14 cellular contexts compared by ENCODE assay signal in the genomic region with DNA sequence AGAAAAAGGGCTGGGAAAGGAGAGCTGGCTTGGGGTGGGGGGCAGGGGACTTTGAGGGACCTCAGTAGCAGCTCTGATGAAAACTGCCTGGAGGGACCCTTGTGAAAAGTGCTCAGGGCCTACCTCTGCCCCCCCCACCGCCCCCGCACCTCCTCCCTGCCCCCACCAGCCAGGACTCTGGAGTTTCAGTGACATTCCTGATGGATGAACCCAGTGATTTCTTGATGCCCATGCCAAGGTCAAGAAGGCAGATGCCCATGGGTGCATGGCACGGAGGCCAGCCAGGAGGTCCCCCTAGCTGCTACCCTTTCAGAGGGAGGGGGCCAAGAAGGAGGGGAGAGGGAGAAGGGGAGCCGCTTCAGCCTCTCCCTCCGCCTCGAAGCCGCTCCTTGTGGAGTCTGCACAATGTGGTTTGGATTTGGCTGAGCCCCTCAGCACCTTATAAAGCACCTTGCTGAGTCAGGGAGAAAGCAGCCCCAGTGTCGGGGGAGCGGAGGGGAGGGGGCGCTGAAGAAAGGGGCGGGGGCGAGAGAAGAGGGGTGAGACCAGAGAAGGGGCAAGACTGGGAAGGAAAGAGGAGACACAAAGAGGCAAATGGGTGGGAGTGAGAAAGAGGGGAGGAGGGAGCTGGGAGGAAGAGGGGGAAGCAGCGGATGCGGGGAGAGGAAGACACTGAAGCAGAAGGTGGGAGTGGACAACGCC. TPM values are rescaled to one million over a fixed set of nuclear protein-coding genes. Genes with fewer than 3 reads are reported as not detected.
DNase-seq lines count a peak whose midpoint lies in the region; ATAC-seq and TF ChIP-seq lines count a peak whose summit lies in the region.
"Had no signal": no experiment of that assay in that cellular context is flagged by ENCODE, and none has a peak within 500 bp of the region (broad histone marks: within the 10 kb centered on the region; RNA-seq: fewer than 3 reads in every experiment).

No MANE protein-coding gene starts in this region.

- TF ChIP-seq CTCF in Calu3 (IDR thresholded peaks at IDR 0.05; ENCODE audit: unreplicated experiment) (no peak), PC-3 (conservative IDR thresholded peaks at IDR 0.05; ENCODE audit: low read depth, low read length) (no peak), hepatocyte (IDR thresholded peaks at IDR 0.05; ENCODE audit: poor library complexity) (no peak)

- H3K36me3 Mint-ChIP-seq in Calu3 (ENCODE audit: insufficient read depth, unreplicated experiment) = peaks cover 49% of the 10 kb centered on the region

- H3K4me3 ChIP-seq in PC-3 (ENCODE audit: low read length) (peak overlapping the region; percentile 31; the same call in 1 of the 2 replicates), hepatocyte (no peak overlapping the region)
- H3K4me3 ChIP-seq: lower lobe of right lung had no signal

- H3K27ac ChIP-seq in PC-3 (ENCODE audit: low read length) (peak overlapping the region; percentile 100), hepatocyte (peak overlapping the region; percentile 99)

- H3K4me2 ChIP-seq in PC-3 (ENCODE audit: low read length) (peak overlapping the region; percentile 96), hepatocyte (peak overlapping the region; percentile 91)

- H3K27me3 ChIP-seq in PC-3 (ENCODE audit: low read length) (no peaks in the 10 kb centered on the region), hepatocyte (no peaks in the 10 kb centered on the region)

- peaks cover 78% of the 10 kb centered on the region for H3K4me1 ChIP-seq in PC-3 (ENCODE audit: insufficient read depth, low read length)
- H3K4me1 ChIP-seq in hepatocyte (ENCODE audit: insufficient read depth) = peaks cover 54% of the 10 kb centered on the region

- H3K9ac ChIP-seq in PC-3 (ENCODE audit: low read length) = peak overlapping the region; percentile 57

- intact Hi-C loops in Calu3 (cut with micrococcal nuclease; ENCODE audit: unreplicated experiment) (no loop called here), PC-3 (cut with micrococcal nuclease) (no loop called here)

- no peaks in the 10 kb centered on the region for H3K9me2 ChIP-seq in PC-3 (replicated peaks; ENCODE audit: low read length)
- no peaks in the 10 kb centered on the region for H3K9me2 ChIP-seq in hepatocyte (replicated peaks; ENCODE audit: insufficient read depth)

- 18% methylated on average over 7 of the region's 15 CpGs for WGBS in hepatocyte (ENCODE audit: low lambda C conversion rate, missing lambda C conversion rate)

- DNase-seq in Calu3 (no peak), PC-3 (peak; percentile 38), hepatocyte (ENCODE audit: low spot score) (no peak), renal cortical epithelial cell (ENCODE audit: low read depth) (peak; percentile 67), anterior cingulate cortex (lab: John Stamatoyannopoulos, UW) (no peak), DMS 273 (lab: John Stamatoyannopoulos, UW; ENCODE audit: unreplicated experiment) (no peak)
- DNase-seq: COR-L47; lower lobe of right lung; posterior cingulate gyrus; stimulated activated CD4-positive, alpha-beta T cell treated with anti-CD3 and anti-CD28 coated beads, Interleukin-4, amount 100 ng/mL, for 1 hour; stimulated activated naive CD4-positive, alpha-beta T cell treated with Interleukin-2 at 50 U/mL for 16 hours had no signal

- H2AFZ ChIP-seq in PC-3 (ENCODE audit: low read length) (no peak overlapping the region), hepatocyte (no peak overlapping the region)

- peak overlapping the region; percentile 75 for H3K27ac Mint-ChIP-seq in Calu3 (ENCODE audit: unreplicated experiment)

- H3K79me2 ChIP-seq in PC-3 (ENCODE audit: low read length) = peaks cover 41% of the 10 kb centered on the region
- H3K79me2 ChIP-seq in hepatocyte = peaks cover 21% of the 10 kb centered on the region

- ATAC-seq in PC-3 = no peak
- no peak for ATAC-seq in HG03354 (IDR thresholded peaks at IDR 0.05; ENCODE audit: poor library complexity, severe bottlenecking, unreplicated experiment)
- no peak for ATAC-seq in HG02870 (IDR thresholded peaks at IDR 0.05; ENCODE audit: unreplicated experiment)
- ATAC-seq: lower lobe of right lung had no signal

- H4K20me1 ChIP-seq in PC-3 (ENCODE audit: low read length) = peaks cover 18% of the 10 kb centered on the region
- H4K20me1 ChIP-seq in hepatocyte (ENCODE audit: insufficient read depth, poor library complexity, severe bottlenecking) = no peaks in the 10 kb centered on the region

- H3K4me1 Mint-ChIP-seq in Calu3 (ENCODE audit: low read depth, unreplicated experiment) = peaks cover 56% of the 10 kb centered on the region

- H3K27me3 Mint-ChIP-seq in Calu3 (ENCODE audit: unreplicated experiment) = no peaks in the 10 kb centered on the region

- H3K36me3 ChIP-seq in PC-3 (ENCODE audit: low read depth, low read length) (peaks cover 12% of the 10 kb centered on the region; the same call in 1 of the 2 replicates), hepatocyte (replicated peaks; ENCODE audit: insufficient read depth, low read depth) (no peaks in the 10 kb centered on the region)
- H3K36me3 ChIP-seq: lower lobe of right lung had no signal

- no peaks in the 10 kb centered on the region for H3K9me3 ChIP-seq in PC-3 (ENCODE audit: low read length)
- no peaks in the 10 kb centered on the region for H3K9me3 ChIP-seq in hepatocyte (ENCODE audit: low read depth)
- H3K9me3 ChIP-seq: lower lobe of right lung had no signal

- H3K4me3 Mint-ChIP-seq in Calu3 (ENCODE audit: low read depth, unreplicated experiment) = peak overlapping the region; percentile 71

- peaks cover 8% of the 10 kb centered on the region for H3F3A ChIP-seq in PC-3 (ENCODE audit: low read length, unreplicated experiment)

- CTCF ChIA-PET in Calu3 (lab: Charles Lee) (interaction anchor here (0.6 to 3.3 kb wide), 8 partner anchors 13 to 186 kb away, joined by 3 to 30 read pairs (median 5); no protein-coding TSS in a partner anchor), PC-3 (lab: Charles Lee) (interaction anchor here (0.6 kb wide), 1 partner anchor 107 kb away, joined by 7 read pairs; the partner anchor contains the start of gene AIP)

- no TSS peak for BruUV-seq in Calu3 (replicated peaks; lab: Mats Ljungman, UMichigan)
- no TSS peak for BruUV-seq in PC-3 (replicated peaks; lab: Mats Ljungman, UMichigan)

- no peaks in the 10 kb centered on the region for H3K9me3 Mint-ChIP-seq in Calu3 (ENCODE audit: low read depth, unreplicated experiment)

- POLR2A ChIA-PET in PC-3 (lab: Charles Lee; ENCODE audit: unreplicated experiment) = interaction anchor here (0.7 kb wide), 1 partner anchor 17 kb away, joined by 11 read pairs; the partner anchor contains the start of gene RAD9A

RNA-seq across cellular contexts. Expression of gene CLCF1, which starts 2.1 kb away (rescaled TPM):
- 7.1 and 7.5 TPM in 2 replicates for total RNA-seq in Calu3 (2022)
- 48.3 and 63.5 TPM in 2 replicates for total RNA-seq in PC-3 (2014; rRNA removed)
- total RNA-seq in hepatocyte = 5.5 and 13.2 TPM in 2 replicates
- 6.5 and 9.4 TPM in 2 replicates for polyA plus RNA-seq in hepatocyte
- 13.9 and 22.7 TPM in 2 replicates for total RNA-seq in renal cortical epithelial cell

RNA-seq across cellular contexts. Expression of gene RAD9A, which starts 16.3 kb away (rescaled TPM):
- total RNA-seq in Calu3 (2022) (26.9 and 38.6 TPM in 2 replicates), PC-3 (2014; rRNA removed) (45.5 and 48.9 TPM in 2 replicates), hepatocyte (17.3 and 24.0 TPM in 2 replicates), renal cortical epithelial cell (5.9 and 8.9 TPM in 2 replicates)
- 20.2 and 25.0 TPM in 2 replicates for polyA plus RNA-seq in hepatocyte

RNA-seq across cellular contexts. Expression of gene POLD4, which starts 22.1 kb away (rescaled TPM):
- total RNA-seq in Calu3 (2022) (95.1 and 119 TPM in 2 replicates), PC-3 (2014; rRNA removed) (78.5 and 81.5 TPM in 2 replicates), hepatocyte (69.8 and 74.4 TPM in 2 replicates), renal cortical epithelial cell (43.9 and 61.6 TPM in 2 replicates)
- 97.4 and 117 TPM in 2 replicates for polyA plus RNA-seq in hepatocyte

RNA-seq across cellular contexts. Expression of gene PPP1CA, which starts 26.2 kb away (rescaled TPM):
- 179 and 180 TPM in 2 replicates for total RNA-seq in Calu3 (2022)
- total RNA-seq in PC-3 (2014; rRNA removed) = 449 and 477 TPM in 2 replicates
- total RNA-seq in hepatocyte = 146 and 152 TPM in 2 replicates
- 242 TPM in 2 replicates for polyA plus RNA-seq in hepatocyte
- total RNA-seq in renal cortical epithelial cell = 171 and 306 TPM in 2 replicates

RNA-seq across cellular contexts. Expression of gene TBC1D10C, which starts 28.4 kb away (rescaled TPM):
- not detected in 2 replicates for total RNA-seq in Calu3 (2022)
- total RNA-seq in PC-3 (2014; rRNA removed) = not detected in 2 replicates
- total RNA-seq in hepatocyte = 0.16 TPM in 1 of 2 replicates, not detected in the other
- polyA plus RNA-seq in hepatocyte = 0.07 and 0.26 TPM in 2 replicates
- not detected in 2 replicates for total RNA-seq in renal cortical epithelial cell
- total RNA-seq: NCI-H460 had no signal

Comparison
In these comparisons a context has a peak if more than half of its experiments do, and no peak if none do; other contexts are left out.
1. DNase-seq: peak in PC-3 (single experiment) and renal cortical epithelial cell (single experiment); none in Calu3 (single experiment), hepatocyte (single experiment), anterior cingulate cortex (0 of 58) and DMS 273 (single experiment).